In genomic region chr3:114624047-114624445, GRCh38 we compare ENCODE assay signal across 9 cellular contexts.
DNase-seq lines count a peak whose midpoint lies in the region; ATAC-seq, FAIRE-seq and TF ChIP-seq lines count a peak whose summit lies in the region.
"Had no signal": no experiment of that assay in that cellular context is flagged by ENCODE, and none has a peak within 500 bp of the region (broad histone marks: within the 10 kb centered on the region; RNA-seq: fewer than 3 reads in every experiment).

No MANE protein-coding gene starts in this region.

- TF ChIP-seq CTCF in AG10803 (conservative IDR thresholded peaks at IDR 0.05; ENCODE audit: low read length) (no peak), pancreas (IDR thresholded peaks at IDR 0.05) (no peak), GM13977 (IDR thresholded peaks at IDR 0.05; ENCODE audit: extremely low read depth, insufficient read depth, missing control alignments) (no peak)

- peak overlapping the region; percentile 70 for H3K4me3 ChIP-seq in AG10803 (ENCODE audit: low read length)
- H3K4me3 ChIP-seq in SJSA1: peak overlapping the region; percentile 40
- H3K4me3 ChIP-seq in pancreas: peak overlapping the region in 1 of 4 donors; percentile 8
- no peak overlapping the region for H3K4me3 ChIP-seq in HAP-1

- in situ Hi-C loops in HAP-1 (cut with MboI; ENCODE audit: low sequenced_read_pairs): no loop called here
- in situ Hi-C loops in GM13977 (cut with MboI; ENCODE audit: low pct_unique_long_range_greater_than_20kb, low sequenced_read_pairs, unreplicated experiment): no loop called here

- DNase-seq in AG10803 (ENCODE audit: low read depth) (peak; percentile 69), SJSA1 (ENCODE audit: low read depth in 1 of 2, low spot score in 2 of 2) (peak; percentile 51 to 85), glomerular visceral epithelial cell (ENCODE audit: extremely low spot score) (peak; percentile 48), pancreas (peak in 1 of 6 donors; percentile 9), HAP-1 (ENCODE audit: low spot score in 2 of 2) (no peak), COLO668 (lab: John Stamatoyannopoulos, UW; ENCODE audit: unreplicated experiment) (no peak), GM13977 (ENCODE audit: low spot score) (no peak)
- DNase-seq: natural killer cell had no signal

- no peaks in the 10 kb centered on the region for H3K27me3 ChIP-seq in SJSA1 (replicated peaks)
- no peaks in the 10 kb centered on the region for H3K27me3 ChIP-seq in pancreas
- H3K27me3 ChIP-seq in HAP-1 (ENCODE audit: low read depth): no peaks in the 10 kb centered on the region

- FAIRE-seq in pancreas (lab: Jason Lieb, UNC): peak; percentile 88

- WGBS in pancreas, 2 donors: 77 to 78% methylated on average over 6 of the region's 6 CpGs

- H3K36me3 ChIP-seq in SJSA1 (0 out of 2 replicates have a peak, but pooled peaks cover 8% of the 10 kb centered on the region), pancreas (no peaks in the 10 kb centered on the region), HAP-1 (replicated peaks) (no peaks in the 10 kb centered on the region)

- H3K9me3 ChIP-seq in SJSA1 (replicated peaks) (no peaks in the 10 kb centered on the region), pancreas (no peaks in the 10 kb centered on the region), HAP-1 (no peaks in the 10 kb centered on the region)

- ATAC-seq in pancreas (peak; percentile 28 to 64 (median 44)), HG03571 (IDR thresholded peaks at IDR 0.05; ENCODE audit: unreplicated experiment) (no peak)
- ATAC-seq: natural killer cell had no signal

- peaks cover 22% of the 10 kb centered on the region for H3K4me1 ChIP-seq in SJSA1 (replicated peaks)
- H3K4me1 ChIP-seq in pancreas: peaks cover 0 to 8% (median 0%) of the 10 kb centered on the region in 3 donors
- H3K4me1 ChIP-seq in HAP-1: no peaks in the 10 kb centered on the region; the same call in 1 of the 2 replicates

- intact Hi-C loops in pancreas (cut with DNase I): no loop called here

- H3K27ac ChIP-seq in SJSA1 (peak overlapping the region; percentile 98), pancreas (peak overlapping the region in 2 of 4 donors; percentile 76 to 79)

Comparison
In these comparisons a context has a peak if more than half of its experiments do, and no peak if none do; other contexts are left out.
1. DNase-seq: peak in AG10803 (single experiment), SJSA1 (2 of 2) and glomerular visceral epithelial cell (single experiment); none in HAP-1 (0 of 2), COLO668 (single experiment) and GM13977 (single experiment).